In the genomic region with DNA sequence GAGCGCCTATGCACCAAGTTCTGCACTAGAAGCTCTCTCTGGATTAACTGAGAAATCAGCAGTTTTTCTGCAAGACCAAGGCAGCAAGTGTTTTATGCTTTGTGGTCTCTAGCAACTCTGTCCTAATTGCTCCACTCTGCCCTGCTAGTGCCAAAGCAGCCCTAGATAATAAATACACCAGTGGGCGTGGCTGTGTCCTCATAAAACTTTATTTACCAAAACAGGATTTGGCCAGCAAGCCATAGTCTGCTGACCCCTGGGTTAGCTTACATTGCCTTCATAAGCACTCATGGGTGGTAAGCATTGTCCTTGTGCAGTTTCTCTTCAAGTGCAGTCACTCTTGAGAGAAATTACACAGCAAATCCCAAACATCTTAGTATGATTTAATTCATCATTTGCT, we compare ENCODE assay signal across 32 cellular contexts. TPM values are rescaled to one million over a fixed set of nuclear protein-coding genes. Genes with fewer than 3 reads are reported as not detected.
DNase-seq lines count a peak whose midpoint lies in the region; ATAC-seq and TF ChIP-seq lines count a peak whose summit lies in the region.
"Had no signal": no experiment of that assay in that cellular context is flagged by ENCODE, and none has a peak within 500 bp of the region (broad histone marks: within the 10 kb centered on the region; RNA-seq: fewer than 3 reads in every experiment).

No MANE protein-coding gene starts in this region.

- H3K4me3 ChIP-seq in heart right ventricle (no peak overlapping the region), dorsolateral prefrontal cortex (no peak overlapping the region)
- H3K4me3 ChIP-seq: esophagus muscularis mucosa, gastrocnemius medialis, HAP-1, lung had no signal

- no peaks in the 10 kb centered on the region for H3K9me3 ChIP-seq in heart right ventricle
- H3K9me3 ChIP-seq: esophagus muscularis mucosa, gastrocnemius medialis, HAP-1 had no signal

- 80 to 82% methylated on average over 2 of the region's 2 CpGs for WGBS in heart right ventricle, 2 donors

- ATAC-seq in heart right ventricle, result no peak
- ATAC-seq in HG02763 (IDR thresholded peaks at IDR 0.05; ENCODE audit: unreplicated experiment), result no peak
- ATAC-seq: gastrocnemius medialis; HepG2; natural killer cell; Panc1; stimulated activated effector memory CD8-positive, alpha-beta T cell treated with anti-CD3 and anti-CD28 coated beads, Interleukin-12 subunit alpha, Interleukin-12 subunit beta, amount 100 ng/mL, for 72 hours had no signal

- no peaks in the 10 kb centered on the region for H3K36me3 Mint-ChIP-seq in nephron (ENCODE audit: low read depth)
- H3K36me3 Mint-ChIP-seq: brain; natural killer cell; stimulated activated effector memory CD8-positive, alpha-beta T cell treated with anti-CD3 and anti-CD28 coated beads, Interleukin-12 subunit alpha, Interleukin-12 subunit beta, amount 100 ng/mL, for 72 hours had no signal

- TF ChIP-seq CTCF in nephron (IDR thresholded peaks at IDR 0.05; ENCODE audit: unreplicated experiment in 3 of 3) (no peak), heart right ventricle (IDR thresholded peaks at IDR 0.05) (no peak), dorsolateral prefrontal cortex (IDR thresholded peaks at IDR 0.05 in 54 of 56, conservative IDR thresholded peaks at IDR 0.05 in 2 of 56; ENCODE audit: low read depth in 1 of 56, partially characterized antibody in 56 of 56) (no peak)

- DNase-seq in DMS79 treated with DMSO at 0.1 percent for 48 hours (lab: John Stamatoyannopoulos, UW), result peak; percentile 73
- peak; percentile 8 for DNase-seq in M059J (ENCODE audit: low read depth)
- DNase-seq in SW480 (ENCODE audit: low spot score), result peak; percentile 0
- DNase-seq in heart right ventricle, result no peak
- DNase-seq in dorsolateral prefrontal cortex, result no peak
- DNase-seq: activated CD4-positive, alpha-beta T cell treated with anti-CD3 and anti-CD28 coated beads for 4 hours; activated naive CD4-positive, alpha-beta T cell treated with anti-CD3 and anti-CD28 coated beads, Interleukin-2, amount 50 U/mL, for 16 hours; amniotic stem cell; dermis blood vessel endothelial cell; DMS153; gastrocnemius medialis; hippocampal formation; natural killer cell; NCI-H146; NCI-H446; SHP77 treated with DMSO at 0.1 percent for 48 hours; stimulated activated CD4-positive, alpha-beta T cell treated with anti-CD3 and anti-CD28 coated beads, Interleukin-15, amount 100 ng/mL, for 24 hours; trophoblast cell had no signal

- H3K27me3 ChIP-seq in heart right ventricle (peaks cover 0 to 27% (median 13%) of the 10 kb centered on the region in 7 donors), dorsolateral prefrontal cortex (no peaks in the 10 kb centered on the region)
- H3K27me3 ChIP-seq: esophagus muscularis mucosa, gastrocnemius medialis had no signal

- H3K4me1 ChIP-seq in heart right ventricle, result no peaks in the 10 kb centered on the region

- no peaks in the 10 kb centered on the region for H3K36me3 ChIP-seq in heart right ventricle
- H3K36me3 ChIP-seq: esophagus muscularis mucosa, gastrocnemius medialis, HAP-1 had no signal

- no peak overlapping the region for H3K4me3 Mint-ChIP-seq in nephron
- H3K4me3 Mint-ChIP-seq: brain; natural killer cell; stimulated activated effector memory CD8-positive, alpha-beta T cell treated with anti-CD3 and anti-CD28 coated beads, Interleukin-12 subunit alpha, Interleukin-12 subunit beta, amount 100 ng/mL, for 72 hours; T-helper 2 cell treated with Interferon-gamma antibody and Interleukin-4, amounts not matched to agents 5 μg/mL and 100 μg/mL, for 36 hours had no signal

- H3K27me3 Mint-ChIP-seq in nephron (ENCODE audit: low read depth), result no peaks in the 10 kb centered on the region

- H3K27ac ChIP-seq in heart right ventricle (no peak overlapping the region), dorsolateral prefrontal cortex (no peak overlapping the region)
- H3K27ac ChIP-seq: esophagus muscularis mucosa, gastrocnemius medialis had no signal

- peak overlapping the region; percentile 5 to 64 (median 12) for H3K27ac Mint-ChIP-seq in nephron
- H3K27ac Mint-ChIP-seq: activated T-helper 2 cell treated with anti-CD3 and anti-CD28 coated beads, Interferon-gamma antibody, Interleukin-2, Interleukin-4, amounts not matched to agents 10 μg/mL and 5 μg/mL and 100 μg/mL, durations not matched to agents 14 hours and 24 hours and 36 hours; natural killer cell; stimulated activated effector memory CD8-positive, alpha-beta T cell treated with anti-CD3 and anti-CD28 coated beads, Interleukin-12 subunit alpha, Interleukin-12 subunit beta, amount 100 ng/mL, for 72 hours; T-helper 2 cell treated with Interferon-gamma antibody and Interleukin-4, amounts not matched to agents 5 μg/mL and 100 μg/mL, for 36 hours had no signal

- peaks cover 56% of the 10 kb centered on the region for H3K4me1 Mint-ChIP-seq in nephron
- H3K4me1 Mint-ChIP-seq: natural killer cell; stimulated activated effector memory CD8-positive, alpha-beta T cell treated with anti-CD3 and anti-CD28 coated beads, Interleukin-12 subunit alpha, Interleukin-12 subunit beta, amount 100 ng/mL, for 72 hours had no signal

- no peaks in the 10 kb centered on the region for H3K9me3 Mint-ChIP-seq in nephron
- H3K9me3 Mint-ChIP-seq: activated T-helper 2 cell treated with anti-CD3 and anti-CD28 coated beads, Interferon-gamma antibody, Interleukin-2, Interleukin-4, amounts not matched to agents 10 μg/mL and 5 μg/mL and 100 μg/mL, durations not matched to agents 14 hours and 24 hours and 36 hours; stimulated activated effector memory CD8-positive, alpha-beta T cell treated with anti-CD3 and anti-CD28 coated beads, Interleukin-12 subunit alpha, Interleukin-12 subunit beta, amount 100 ng/mL, for 72 hours; T-helper 2 cell treated with Interferon-gamma antibody and Interleukin-4, amounts not matched to agents 5 μg/mL and 100 μg/mL, for 36 hours had no signal

- intact Hi-C loops in heart right ventricle (cut with DNase I), result no loop called here
- intact Hi-C loops in dorsolateral prefrontal cortex (cut with DNase I), result no loop called here

RNA-seq across cellular contexts. Expression of gene SLC24A5, which starts 30.7 kb away (rescaled TPM):
- total RNA-seq in M059J (2014; rRNA removed; shearing (Covaris generic)), result not detected in 2 replicates
- total RNA-seq in heart right ventricle (not detected), dorsolateral prefrontal cortex (under 1 TPM in 4 of 120 experiments, not detected in 116; 0.19 to 0.61 (median 0.26) TPM)
- polyA plus RNA-seq in heart right ventricle, result not detected
- total RNA-seq: activated T-helper 2 cell treated with anti-CD3 and anti-CD28 coated beads, Interferon-gamma antibody, Interleukin-2, Interleukin-4, amounts not matched to agents 10 μg/mL and 5 μg/mL and 100 μg/mL, durations not matched to agents 14 hours and 24 hours and 36 hours; dermis blood vessel endothelial cell; esophagus muscularis mucosa; gastrocnemius medialis; HepG2; lung; natural killer cell; omental fat pad; pulmonary artery endothelial cell had no signal
- polyA plus RNA-seq: BJ, HepG2 had no signal

Comparison
In these comparisons a context has a peak if more than half of its experiments do, and no peak if none do; other contexts are left out.
1. DNase-seq: peak in DMS79 treated with DMSO at 0.1 percent for 48 hours (single experiment), M059J (single experiment) and SW480 (single experiment); none in heart right ventricle (0 of 2) and dorsolateral prefrontal cortex (0 of 10).